9 cellular contexts compared by ENCODE assay signal in genomic region chr9:21434202-21435014, GRCh38. TPM values are rescaled to one million over a fixed set of nuclear protein-coding genes. Genes with fewer than 3 reads are reported as not detected.
DNase-seq lines count a peak whose midpoint lies in the region; ATAC-seq, FAIRE-seq and TF ChIP-seq lines count a peak whose summit lies in the region.
"Had no signal": no experiment of that assay in that cellular context is flagged by ENCODE, and none has a peak within 500 bp of the region (broad histone marks: within the 10 kb centered on the region; RNA-seq: fewer than 3 reads in every experiment).

No MANE protein-coding gene starts in this region.

- no peaks in the 10 kb centered on the region for H3K9me3 ChIP-seq in adrenal gland (replicated peaks in 1 of 3)
- no peaks in the 10 kb centered on the region for H3K9me3 ChIP-seq in stomach

- FAIRE-seq in GM18507 (lab: Jason Lieb, UNC), result peak; percentile 55

- H3K4me1 ChIP-seq in adrenal gland (replicated peaks in 1 of 2) (no peaks in the 10 kb centered on the region), stomach (no peaks in the 10 kb centered on the region)

- peak; percentile 85 for TF ChIP-seq CTCF in C4-2B (conservative IDR thresholded peaks at IDR 0.05)
- TF ChIP-seq CTCF in adrenal gland (IDR thresholded peaks at IDR 0.05), result peak in 5 of 6 experiments; percentile 11 to 63 (median 33)
- peak; percentile 60 for TF ChIP-seq CTCF in kidney epithelial cell (IDR thresholded peaks at IDR 0.05; ENCODE audit: insufficient read depth, low read length, poor library complexity, severe bottlenecking)
- TF ChIP-seq CTCF in stomach (IDR thresholded peaks at IDR 0.05), result peak in 3 of 7 experiments; percentile 17 to 59 (median 29)

- H3K27me3 ChIP-seq in adrenal gland, result no peaks in the 10 kb centered on the region
- H3K27me3 ChIP-seq in kidney epithelial cell (ENCODE audit: control insufficient read depth, insufficient read depth, low read length), result no peaks in the 10 kb centered on the region
- H3K27me3 ChIP-seq in stomach, result peaks cover 0 to 8% (median 0%) of the 10 kb centered on the region in 3 donors

- H3K4me3 ChIP-seq in adrenal gland (no peak overlapping the region), kidney epithelial cell (ENCODE audit: low read depth, low read length) (no peak overlapping the region), stomach (no peak overlapping the region)

- 40 to 49% (median 43%) methylated on average over 9 of the region's 9 CpGs for WGBS in adrenal gland, 4 donors
- 27 to 44% (median 41%) methylated on average over 9 of the region's 9 CpGs for WGBS in stomach, 5 donors

- no peak for ATAC-seq in HG03442 (IDR thresholded peaks at IDR 0.05; ENCODE audit: unreplicated experiment)

- no peak overlapping the region for H3K27ac ChIP-seq in C4-2B
- H3K27ac ChIP-seq in adrenal gland, result no peak overlapping the region
- no peak overlapping the region for H3K27ac ChIP-seq in stomach
- H3K27ac ChIP-seq: KMS-11 had no signal

- no peak for TF ChIP-seq POLR2A in adrenal gland (IDR thresholded peaks at IDR 0.05)
- no peak for TF ChIP-seq POLR2A in stomach (IDR thresholded peaks at IDR 0.05)

- DNase-seq in GM18507 (ENCODE audit: extremely low spot score, insufficient read length, low read depth), result no peak
- DNase-seq in NCI-H82 (lab: John Stamatoyannopoulos, UW), result peak; percentile 92
- DNase-seq in adrenal gland, result peak; percentile 22 to 72 (median 37)
- no peak for DNase-seq in kidney epithelial cell (ENCODE audit: low read depth)
- peak; percentile 63 for DNase-seq in stomach
- DNase-seq in H4 (ENCODE audit: low spot score), result no peak

- TF ChIP-seq EP300 in stomach (IDR thresholded peaks at IDR 0.05), result no peak

- H3K36me3 ChIP-seq in adrenal gland (replicated peaks in 1 of 2), result no peaks in the 10 kb centered on the region
- no peaks in the 10 kb centered on the region for H3K36me3 ChIP-seq in kidney epithelial cell (ENCODE audit: control insufficient read depth, insufficient read depth, low read length)
- no peaks in the 10 kb centered on the region for H3K36me3 ChIP-seq in stomach

- intact Hi-C loops in adrenal gland (cut with DNase I), result no loop called here
- intact Hi-C loops in stomach (cut with DNase I; ENCODE audit: low total_unique reads), result no loop called here

RNA-seq across cellular contexts. Expression of gene IFNA1, which starts 5.8 kb away (rescaled TPM):
- total RNA-seq in adrenal gland (not detected), kidney epithelial cell (not detected in 2 replicates), stomach (not detected)
- polyA plus RNA-seq in adrenal gland (not detected), stomach (not detected)
- total RNA-seq in H4 (2014; rRNA removed; shearing (Covaris generic)), result not detected in 2 replicates

RNA-seq across cellular contexts. Expression of gene IFNA8, which starts 25.5 kb away (rescaled TPM):
- total RNA-seq in adrenal gland (not detected), kidney epithelial cell (not detected in 2 replicates), stomach (not detected)
- polyA plus RNA-seq in adrenal gland (not detected), stomach (not detected)
- not detected in 2 replicates for total RNA-seq in H4 (2014; rRNA removed; shearing (Covaris generic))

RNA-seq across cellular contexts. Expression of gene IFNE, which starts 47.7 kb away (rescaled TPM):
- total RNA-seq in adrenal gland, result not detected
- polyA plus RNA-seq in adrenal gland, result not detected
- total RNA-seq in kidney epithelial cell, result 0.34 and 1.0 TPM in 2 replicates
- 1 to 10 TPM in 1 of 5 donors, under 1 TPM in 1, not detected in 3; 0.73 to 2.9 TPM for total RNA-seq in stomach
- 1 to 10 TPM in 1 of 3 donors, not detected in 2; 1.8 TPM for polyA plus RNA-seq in stomach
- total RNA-seq in H4 (2014; rRNA removed; shearing (Covaris generic)), result not detected in 2 replicates

RNA-seq across cellular contexts. Expression of gene IFNA2, which starts 49.2 kb away (rescaled TPM):
- total RNA-seq in adrenal gland, result not detected
- polyA plus RNA-seq in adrenal gland, result not detected
- total RNA-seq in kidney epithelial cell, result not detected in 2 replicates
- total RNA-seq in stomach, result not detected
- not detected for polyA plus RNA-seq in stomach
- total RNA-seq in H4 (2014; rRNA removed; shearing (Covaris generic)), result not detected in 2 replicates

Comparison
In these comparisons a context has a peak if more than half of its experiments do, and no peak if none do; other contexts are left out.
1. DNase-seq: peak in NCI-H82 (single experiment), adrenal gland (7 of 7) and stomach (single experiment); none in GM18507 (single experiment), kidney epithelial cell (single experiment) and H4 (single experiment).